8 cellular contexts compared by ENCODE assay signal in genomic region chr5:142356716-142357468, GRCh38. TPM values are rescaled to one million over a fixed set of nuclear protein-coding genes. Genes with fewer than 3 reads are reported as not detected.
DNase-seq lines count a peak whose midpoint lies in the region; ATAC-seq and TF ChIP-seq lines count a peak whose summit lies in the region.

No MANE protein-coding gene starts in this region.

- CTCF ChIA-PET in BJ (lab: Yijun Ruan, JAX) = interaction anchor here (1.0 to 1.6 kb wide), 4 partner anchors 8 to 192 kb away, joined by 3 to 6 read pairs (median 4); no protein-coding TSS in a partner anchor
- CTCF ChIA-PET in activated CD8-positive, alpha-beta T cell treated with anti-CD3 and anti-CD28 coated beads, Interleukin-2, amount 10 ng/mL, durations not matched to agents 7 days and 5 days (lab: Charles Lee) = interaction anchor here (0.8 kb wide), 1 partner anchor 34 kb away, joined by 3 read pairs; no protein-coding TSS in a partner anchor

- peak overlapping the region; percentile 76 for H3K4me3 Mint-ChIP-seq in activated CD8-positive, alpha-beta T cell treated with anti-CD3 and anti-CD28 coated beads, Interleukin-2, amount 10 ng/mL, durations not matched to agents 7 days and 5 days

- peaks cover 6% of the 10 kb centered on the region for H3K36me3 Mint-ChIP-seq in activated CD8-positive, alpha-beta T cell treated with anti-CD3 and anti-CD28 coated beads, Interleukin-2, amount 10 ng/mL, durations not matched to agents 7 days and 5 days (ENCODE audit: low read depth)

- no peaks in the 10 kb centered on the region for H3K9me3 Mint-ChIP-seq in activated CD8-positive, alpha-beta T cell treated with anti-CD3 and anti-CD28 coated beads, Interleukin-2, amount 10 ng/mL, durations not matched to agents 7 days and 5 days (ENCODE audit: insufficient read depth)

- peak overlapping the region; percentile 92 for H3K27ac Mint-ChIP-seq in activated CD8-positive, alpha-beta T cell treated with anti-CD3 and anti-CD28 coated beads, Interleukin-2, amount 10 ng/mL, durations not matched to agents 7 days and 5 days

- POLR2A ChIA-PET in BJ (lab: Charles Lee) = interaction anchor here (0.6 to 1.9 kb wide), 2 partner anchors 32 to 1808 kb away, joined by 5 to 20 read pairs; partner anchors contain the start of gene SPRY4
- POLR2A ChIA-PET in activated CD8-positive, alpha-beta T cell treated with anti-CD3 and anti-CD28 coated beads, Interleukin-2, amount 10 ng/mL, durations not matched to agents 7 days and 5 days (lab: Charles Lee) = interaction anchor here (0.6 to 1.5 kb wide), 10 partner anchors 32 to 388 kb away, joined by 3 to 8 read pairs (median 4); partner anchors contain the start of genes RNF14 and SPRY4

- no peaks in the 10 kb centered on the region for H3K27me3 ChIP-seq in BJ (ENCODE audit: control insufficient read depth, insufficient read depth, low read length)

- H3K27me3 Mint-ChIP-seq in activated CD8-positive, alpha-beta T cell treated with anti-CD3 and anti-CD28 coated beads, Interleukin-2, amount 10 ng/mL, durations not matched to agents 7 days and 5 days (ENCODE audit: low read depth) = peaks cover 24% of the 10 kb centered on the region

- peak; percentile 52 for DNase-seq in BJ (ENCODE audit: low read depth)
- peak; percentile 51 for DNase-seq in NCI-H748 treated with DMSO at 0.1 percent for 48 hours (lab: John Stamatoyannopoulos, UW)
- DNase-seq in activated CD8-positive, alpha-beta T cell treated with anti-CD3 and anti-CD28 coated beads, Interleukin-2, amount 10 ng/mL, durations not matched to agents 7 days and 5 days = peak; percentile 93
- DNase-seq in effector CD8-positive, alpha-beta T cell (lab: John Stamatoyannopoulos, UW) = peak; percentile 68
- peak; percentile 92 to 96 for DNase-seq in lung microvascular endothelial cell (ENCODE audit: low read depth in 2 of 2)
- peak; percentile 75 to 88 (median 84) for DNase-seq in stimulated activated CD4-positive, alpha-beta T cell treated with anti-CD3 and anti-CD28 coated beads, TNF-alpha, amount 100 ng/mL, for 24 hours (ENCODE audit: low read depth in 3 of 3)

- peak overlapping the region; percentile 61 for H3K4me3 ChIP-seq in BJ (ENCODE audit: low read depth, low read length)

- TF ChIP-seq CTCF in BJ (IDR thresholded peaks at IDR 0.05; ENCODE audit: insufficient read depth, low read depth, low read length) = no peak

- no peaks in the 10 kb centered on the region for H3K36me3 ChIP-seq in BJ (ENCODE audit: control insufficient read depth, insufficient read depth, low read length)

- ATAC-seq in GM19043 (IDR thresholded peaks at IDR 0.05; ENCODE audit: low read depth, unreplicated experiment) (peak; percentile 89), HG03342 (IDR thresholded peaks at IDR 0.05; ENCODE audit: unreplicated experiment) (peak; percentile 92)
- ATAC-seq in activated CD8-positive, alpha-beta T cell treated with anti-CD3 and anti-CD28 coated beads, Interleukin-2, amount 10 ng/mL, durations not matched to agents 7 days and 5 days = peak; percentile 88

- peaks cover 26% of the 10 kb centered on the region for H3K4me1 Mint-ChIP-seq in activated CD8-positive, alpha-beta T cell treated with anti-CD3 and anti-CD28 coated beads, Interleukin-2, amount 10 ng/mL, durations not matched to agents 7 days and 5 days (ENCODE audit: low read depth)

RNA-seq across cellular contexts. Expression of gene SPRY4, which starts 32.1 kb away (rescaled TPM):
- polyA plus RNA-seq in BJ (2011; rRNA removed) = 7.2 and 13.0 TPM in 2 replicates
- 16.0 and 19.1 TPM in 2 replicates for polyA minus RNA-seq in BJ (2011; rRNA and poly(A)+ RNA removed)
- 1 to 10 TPM in 1 of 2 experiments, under 1 TPM in 1; 0.79 to 1.5 TPM for total RNA-seq in activated CD8-positive, alpha-beta T cell treated with anti-CD3 and anti-CD28 coated beads, Interleukin-2, amount 10 ng/mL, durations not matched to agents 7 days and 5 days
- total RNA-seq in lung microvascular endothelial cell = 2.6 and 3.7 TPM in 2 replicates

Comparison
In these comparisons a context has a peak if more than half of its experiments do, and no peak if none do; other contexts are left out.
1. Peak in every context shown above with its lines: DNase-seq, ATAC-seq and H3K4me3 ChIP-seq.